ENCODE assay signal across 9 cellular contexts in genomic region chr3:31270010-31270409, GRCh38.
"Had no signal": no experiment of that assay in that cellular context is flagged by ENCODE, and none has a peak within 500 bp of the region (broad histone marks: within the 10 kb centered on the region; RNA-seq: fewer than 3 reads in every experiment).

No MANE protein-coding gene starts in this region.

- H2AFZ ChIP-seq: GM23248 had no signal

- DNase-seq: GM23248, GOT3, H7, HCEC 1CT, HFFc6, IMR-90, Karpas-422, KBM-7 had no signal

- H3K4me2 ChIP-seq: KMS-11 had no signal

- H3K4me3 ChIP-seq: GM23248 had no signal

- H3K9ac ChIP-seq: GM23248, KMS-11 had no signal

- H3K27ac ChIP-seq: GM23248, KMS-11 had no signal
